ENCODE assay signal across 1 cellular context in genomic region chr12:51183816-51184215, GRCh38.
TF ChIP-seq lines count a peak whose summit lies in the region.

No MANE protein-coding gene starts in this region.

TF ChIP-seq in WTC11, 78 proteins besides CTCF, POLR2A, EP300 and RAD21 (continued from another document):
- TF ChIP-seq ATF3 (CRISPR knock-in tag; conservative IDR thresholded peaks at IDR 0.05) = no peak
- no peak for TF ChIP-seq STAT6 (CRISPR knock-in tag; conservative IDR thresholded peaks at IDR 0.05; ENCODE audit: low read depth)
- no peak for TF ChIP-seq ATF1 (CRISPR knock-in tag; IDR thresholded peaks at IDR 0.05)
- no peak for TF ChIP-seq ZNF416 (CRISPR knock-in tag; IDR thresholded peaks at IDR 0.05)
- no peak for TF ChIP-seq ZNF317 (CRISPR knock-in tag; IDR thresholded peaks at IDR 0.05; ENCODE audit: borderline replicate concordance, low read depth)
- no peak for TF ChIP-seq ELF4 (CRISPR knock-in tag; IDR thresholded peaks at IDR 0.05; ENCODE audit: low read depth)
- TF ChIP-seq PREB (CRISPR knock-in tag; IDR thresholded peaks at IDR 0.05; ENCODE audit: borderline replicate concordance) = no peak
- no peak for TF ChIP-seq ZNF232 (CRISPR knock-in tag; IDR thresholded peaks at IDR 0.05)
- TF ChIP-seq SP1 (CRISPR knock-in tag; conservative IDR thresholded peaks at IDR 0.05) = no peak
